Comparison of ENCODE assay signal across 11 cellular contexts in genomic region chr1:111735858-111736544, GRCh38. TPM values are rescaled to one million over a fixed set of nuclear protein-coding genes. Genes with fewer than 3 reads are reported as not detected.
DNase-seq lines count a peak whose midpoint lies in the region; ATAC-seq and TF ChIP-seq lines count a peak whose summit lies in the region.
"Had no signal": no experiment of that assay in that cellular context is flagged by ENCODE, and none has a peak within 500 bp of the region (broad histone marks: within the 10 kb centered on the region; RNA-seq: fewer than 3 reads in every experiment).

No MANE protein-coding gene starts in this region.

- no peak overlapping the region for H3K27ac Mint-ChIP-seq in stimulated activated naive B cell treated with anti-CD40 and anti-IgM and Interleukin-4, amounts not matched to agents 10 μg/mL and 1 μg/mL and 100 μg/mL, for 72 hours
- H3K27ac Mint-ChIP-seq: B cell; T-helper 1 cell treated with Interleukin-12 subunit alpha and Interleukin-12 subunit beta and Interleukin-4 antibody, amounts not matched to agents 30 μg/mL and 1 μg/mL, for 36 hours had no signal

- H3K9me3 Mint-ChIP-seq in stimulated activated naive B cell treated with anti-CD40 and anti-IgM and Interleukin-4, amounts not matched to agents 10 μg/mL and 1 μg/mL and 100 μg/mL, for 72 hours = no peaks in the 10 kb centered on the region
- H3K9me3 Mint-ChIP-seq: T-helper 1 cell treated with Interleukin-12 subunit alpha and Interleukin-12 subunit beta and Interleukin-4 antibody, amounts not matched to agents 30 μg/mL and 1 μg/mL, for 36 hours had no signal

- ATAC-seq in heart left ventricle (no peak), left ventricle myocardium superior (no peak), GM21619 (IDR thresholded peaks at IDR 0.05; ENCODE audit: unreplicated experiment) (no peak)
- no peak for ATAC-seq in stimulated activated naive B cell treated with anti-CD40 and anti-IgM and Interleukin-4, amounts not matched to agents 10 μg/mL and 1 μg/mL and 100 μg/mL, for 72 hours (replicated peaks)
- ATAC-seq: stimulated activated naive CD8-positive, alpha-beta T cell treated with anti-CD3 and anti-CD28 coated beads, Interleukin-15, Interleukin-2, amounts not matched to agents 100 U/mL and 50 U/mL, for 24 hours had no signal

- peaks cover 0 to 4% of the 10 kb centered on the region in 2 donors for H3K36me3 Mint-ChIP-seq in stimulated activated naive B cell treated with anti-CD40 and anti-IgM and Interleukin-4, amounts not matched to agents 10 μg/mL and 1 μg/mL and 100 μg/mL, for 72 hours

- intact Hi-C loops in heart left ventricle (cut with DNase I) = loop anchor here in 1 of 10 donors (2.0 kb wide), 1 partner anchor 15 kb away; no protein-coding TSS in a partner anchor
- intact Hi-C loops in left ventricle myocardium superior (cut with micrococcal nuclease) = no loop called here
- intact Hi-C loops in head of caudate nucleus (cut with DNase I) = no loop called here

- TF ChIP-seq CTCF in heart left ventricle (IDR thresholded peaks at IDR 0.05) = no peak

- H3K27me3 Mint-ChIP-seq in stimulated activated naive B cell treated with anti-CD40 and anti-IgM and Interleukin-4, amounts not matched to agents 10 μg/mL and 1 μg/mL and 100 μg/mL, for 72 hours = peaks cover 15 to 21% of the 10 kb centered on the region in 2 donors

- H3K4me1 ChIP-seq in heart left ventricle = peaks cover 23 to 90% (median 76%) of the 10 kb centered on the region in 12 donors

- DNase-seq in heart left ventricle = peak in 1 of 5 donors; percentile 4
- no peak for DNase-seq in left ventricle myocardium superior
- peak; percentile 96 for DNase-seq in NCI-H524 treated with DMSO at 0.1 percent for 48 hours (lab: John Stamatoyannopoulos, UW)
- peak in 39 of 42 donors; percentile 36 to 88 (median 62) for DNase-seq in head of caudate nucleus
- DNase-seq in cerebellar cortex (ENCODE audit: low spot score) = no peak
- DNase-seq in stimulated activated naive B cell treated with anti-CD40 and anti-IgM and Interleukin-4, amounts not matched to agents 10 μg/mL and 1 μg/mL and 100 μg/mL, for 72 hours = no peak
- DNase-seq: stimulated activated naive CD8-positive, alpha-beta T cell treated with anti-CD3 and anti-CD28 coated beads, Interleukin-15, Interleukin-2, amounts not matched to agents 100 U/mL and 50 U/mL, for 24 hours had no signal

- 79 to 89% (median 84%) methylated on average over 8 of the region's 8 CpGs for WGBS in heart left ventricle, 4 donors

- peaks cover 26 to 35% of the 10 kb centered on the region in 2 donors for H3K4me1 Mint-ChIP-seq in stimulated activated naive B cell treated with anti-CD40 and anti-IgM and Interleukin-4, amounts not matched to agents 10 μg/mL and 1 μg/mL and 100 μg/mL, for 72 hours

- no peaks in the 10 kb centered on the region for H3K9me3 ChIP-seq in heart left ventricle

- peak overlapping the region; percentile 11 to 100 (median 98) for H3K27ac ChIP-seq in heart left ventricle
- H3K27ac ChIP-seq in temporal lobe (ENCODE audit: low read depth, low read length) = peak overlapping the region; percentile 83

- no peak overlapping the region for H3K4me3 Mint-ChIP-seq in stimulated activated naive B cell treated with anti-CD40 and anti-IgM and Interleukin-4, amounts not matched to agents 10 μg/mL and 1 μg/mL and 100 μg/mL, for 72 hours
- H3K4me3 Mint-ChIP-seq: B cell; T-helper 1 cell treated with Interleukin-12 subunit alpha and Interleukin-12 subunit beta and Interleukin-4 antibody, amounts not matched to agents 30 μg/mL and 1 μg/mL, for 36 hours had no signal

- H3K36me3 ChIP-seq in heart left ventricle = peaks cover 0 to 8% (median 2%) of the 10 kb centered on the region in 9 donors

- no peak for TF ChIP-seq POLR2A in heart left ventricle (IDR thresholded peaks at IDR 0.05)

- peaks cover 0 to 2% (median 0%) of the 10 kb centered on the region in 9 donors for H3K27me3 ChIP-seq in heart left ventricle

- peak overlapping the region in 1 of 12 donors; percentile 5 for H3K4me3 ChIP-seq in heart left ventricle

RNA-seq across cellular contexts. Expression of gene INKA2, which starts 3.2 kb away (rescaled TPM):
- total RNA-seq in heart left ventricle = 10 to 100 TPM; 10.1 to 33.2 (median 14.0) TPM
- polyA plus RNA-seq in heart left ventricle = 10 to 100 TPM in 1 of 2 donors, 1 to 10 TPM in 1; 9.0 to 14.5 TPM
- 23.1 TPM for total RNA-seq in left ventricle myocardium superior
- total RNA-seq in temporal lobe = 2.7 TPM

RNA-seq across cellular contexts. Expression of gene DDX20, which starts 19.7 kb away (rescaled TPM):
- total RNA-seq in heart left ventricle (10 to 100 TPM in 2 of 9 donors, 1 to 10 TPM in 7; 5.7 to 12.9 (median 7.4) TPM), left ventricle myocardium superior (7.1 TPM), temporal lobe (17.0 TPM)
- polyA plus RNA-seq in heart left ventricle = 1 to 10 TPM; 2.9 to 7.3 TPM

Comparison
In these comparisons a context has a peak if more than half of its experiments do, and no peak if none do; other contexts are left out.
1. DNase-seq: peak in NCI-H524 treated with DMSO at 0.1 percent for 48 hours (single experiment) and head of caudate nucleus (39 of 42); none in left ventricle myocardium superior (single experiment), cerebellar cortex (single experiment) and stimulated activated naive B cell treated with anti-CD40 and anti-IgM and Interleukin-4, amounts not matched to agents 10 μg/mL and 1 μg/mL and 100 μg/mL, for 72 hours (single experiment).